Comparison of ENCODE assay signal across 18 cellular contexts in the genomic region with DNA sequence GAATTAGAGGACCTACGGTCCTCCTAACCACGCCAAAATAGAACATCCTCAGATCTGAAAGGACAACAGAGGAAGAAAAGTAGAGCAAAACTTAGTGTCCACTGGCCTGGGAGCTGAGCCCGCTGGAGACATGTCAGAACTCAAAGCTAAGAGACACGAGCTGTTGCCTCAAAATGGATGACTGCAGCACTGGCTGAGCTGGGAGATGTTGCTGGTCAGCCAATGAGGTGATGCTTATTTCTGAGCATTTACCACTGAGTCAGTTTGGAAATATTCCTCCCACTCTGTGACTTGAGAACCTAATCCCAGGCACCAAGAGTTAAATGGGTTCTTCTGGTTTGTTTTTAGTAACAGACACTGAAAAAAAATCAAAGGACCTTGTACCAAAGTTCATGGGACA. TPM values are rescaled to one million over a fixed set of nuclear protein-coding genes. Genes with fewer than 3 reads are reported as not detected.
DNase-seq lines count a peak whose midpoint lies in the region; ATAC-seq and TF ChIP-seq lines count a peak whose summit lies in the region.
"Had no signal": no experiment of that assay in that cellular context is flagged by ENCODE, and none has a peak within 500 bp of the region (broad histone marks: within the 10 kb centered on the region; RNA-seq: fewer than 3 reads in every experiment).

No MANE protein-coding gene starts in this region.

- H3K27me3 Mint-ChIP-seq in nephron progenitor cell (ENCODE audit: low read depth, poor library complexity), result peaks cover 5% of the 10 kb centered on the region
- peaks cover 5 to 11% of the 10 kb centered on the region in 2 donors for H3K27me3 Mint-ChIP-seq in natural killer cell treated with Interleukin-12 subunit alpha and Interleukin-12 subunit beta and Interleukin-15 and Interleukin-18, amount 100 ng/mL, for 72 hours

- H3F3A ChIP-seq in SK-N-SH (replicated peaks; ENCODE audit: insufficient read depth), result no peaks in the 10 kb centered on the region

- H3K4me3 ChIP-seq in SK-N-SH (ENCODE audit: low read depth in 2 of 2, low read length in 1 of 2), result no peak overlapping the region
- no peak overlapping the region for H3K4me3 ChIP-seq in fibroblast of lung (replicated peaks in 1 of 4; ENCODE audit: control extremely low read depth in 1 of 4, insufficient read depth in 1 of 4, low read depth in 3 of 4, low read length in 4 of 4)
- H3K4me3 ChIP-seq: thyroid gland had no signal

- CTCF ChIA-PET in SK-N-SH (lab: Yijun Ruan, JAX), result interaction anchor here (1.2 kb wide), 1 partner anchor 18 kb away, joined by 3 read pairs; no protein-coding TSS in a partner anchor

- no peak overlapping the region for H3K27ac ChIP-seq in SK-N-SH (ENCODE audit: low read depth in 2 of 2, low read length in 1 of 2)
- H3K27ac ChIP-seq in fibroblast of lung (ENCODE audit: insufficient read depth, low read length), result no peak overlapping the region
- H3K27ac ChIP-seq: thyroid gland had no signal

- DNase-seq in Daoy (ENCODE audit: low read depth), result peak; percentile 28
- DNase-seq in SK-N-SH, result no peak
- peak in 1 of 2 donors; percentile 79 for DNase-seq in fibroblast of lung (ENCODE audit: low read depth in 2 of 2)
- no peak for DNase-seq in nephron progenitor cell
- DNase-seq in NCI-H2227 treated with DMSO at 0.1 percent for 48 hours (lab: John Stamatoyannopoulos, UW), result no peak
- no peak for DNase-seq in natural killer cell treated with Interleukin-12 subunit alpha and Interleukin-12 subunit beta and Interleukin-15 and Interleukin-18, amount 100 ng/mL, for 72 hours (ENCODE audit: low spot score)
- DNase-seq in ureter (ENCODE audit: low spot score), result no peak
- DNase-seq: activated CD4-positive, alpha-beta T cell treated with anti-CD3 and anti-CD28 coated beads for 4 hours; activated naive CD4-positive, alpha-beta T cell treated with anti-CD3 and anti-CD28 coated beads for 36 hours; AML-193; glutamatergic neuron; H9; NCI-H1048; Right ventricle myocardium superior; stimulated activated CD4-positive, alpha-beta T cell treated with anti-CD3 and anti-CD28 coated beads, Interleukin-2, amount 100 ng/mL, for 24 hours; T-helper 9 cell; thyroid gland had no signal

- H3K4me3 Mint-ChIP-seq in nephron progenitor cell, result no peak overlapping the region
- no peak overlapping the region for H3K4me3 Mint-ChIP-seq in natural killer cell treated with Interleukin-12 subunit alpha and Interleukin-12 subunit beta and Interleukin-15 and Interleukin-18, amount 100 ng/mL, for 72 hours
- H3K4me3 Mint-ChIP-seq: activated naive CD4-positive, alpha-beta T cell treated with anti-CD3 and anti-CD28 coated beads for 36 hours had no signal

- TF ChIP-seq CTCF in SK-N-SH (IDR thresholded peaks at IDR 0.05) (no peak), fibroblast of lung (conservative IDR thresholded peaks at IDR 0.05 in 1 of 2, IDR thresholded peaks at IDR 0.05 in 1 of 2; ENCODE audit: low read depth in 1 of 2, low read length in 2 of 2) (no peak), nephron progenitor cell (IDR thresholded peaks at IDR 0.05) (no peak)

- H3K36me3 Mint-ChIP-seq in nephron progenitor cell (ENCODE audit: low read depth), result peaks cover 15% of the 10 kb centered on the region
- no peaks in the 10 kb centered on the region for H3K36me3 Mint-ChIP-seq in natural killer cell treated with Interleukin-12 subunit alpha and Interleukin-12 subunit beta and Interleukin-15 and Interleukin-18, amount 100 ng/mL, for 72 hours

- H3K36me3 ChIP-seq in SK-N-SH (replicated peaks in 1 of 2; ENCODE audit: control insufficient read depth in 1 of 2, insufficient read depth in 2 of 2, low read length in 1 of 2) (no peaks in the 10 kb centered on the region), fibroblast of lung (ENCODE audit: control insufficient read depth, insufficient read depth, low read length) (no peaks in the 10 kb centered on the region)
- H3K36me3 ChIP-seq: thyroid gland had no signal

- H3K9me3 ChIP-seq in SK-N-SH (no peaks in the 10 kb centered on the region), fibroblast of lung (ENCODE audit: control insufficient read depth, insufficient read depth, low read depth, low read length) (no peaks in the 10 kb centered on the region)
- H3K9me3 ChIP-seq: thyroid gland had no signal

- peaks cover 35% of the 10 kb centered on the region for H3K4me1 Mint-ChIP-seq in nephron progenitor cell
- H3K4me1 Mint-ChIP-seq in natural killer cell treated with Interleukin-12 subunit alpha and Interleukin-12 subunit beta and Interleukin-15 and Interleukin-18, amount 100 ng/mL, for 72 hours (ENCODE audit: low read depth in 2 of 2), result peaks cover 0 to 2% of the 10 kb centered on the region in 2 donors

- H3K9ac ChIP-seq in SK-N-SH (no peak overlapping the region), fibroblast of lung (ENCODE audit: insufficient read depth, low read length) (no peak overlapping the region)

- POLR2A ChIA-PET in SK-N-SH (lab: Yijun Ruan, JAX), result no interaction called here

- no peak for ATAC-seq in natural killer cell treated with Interleukin-12 subunit alpha and Interleukin-12 subunit beta and Interleukin-15 and Interleukin-18, amount 100 ng/mL, for 72 hours
- no peak for ATAC-seq in HG02885 (IDR thresholded peaks at IDR 0.05; ENCODE audit: poor library complexity, unreplicated experiment)

- no peaks in the 10 kb centered on the region for H3K4me1 ChIP-seq in SK-N-SH (ENCODE audit: control insufficient read depth in 1 of 2, insufficient read depth in 2 of 2, low read depth in 1 of 2, low read length in 1 of 2)
- no peaks in the 10 kb centered on the region for H3K4me1 ChIP-seq in fibroblast of lung (ENCODE audit: control insufficient read depth, extremely low read depth, insufficient read depth, low read length)
- H3K4me1 ChIP-seq: thyroid gland had no signal

- TF ChIP-seq EP300 in SK-N-SH (IDR thresholded peaks at IDR 0.05; ENCODE audit: borderline replicate concordance in 1 of 2, low read depth in 1 of 2, low read length in 1 of 2), result no peak

- no peaks in the 10 kb centered on the region for H3K79me2 ChIP-seq in SK-N-SH (ENCODE audit: insufficient read depth)
- no peaks in the 10 kb centered on the region for H3K79me2 ChIP-seq in fibroblast of lung (ENCODE audit: control insufficient read depth, insufficient read depth, low read length)

- H4K20me1 ChIP-seq in SK-N-SH (ENCODE audit: insufficient read depth) (no peaks in the 10 kb centered on the region), fibroblast of lung (ENCODE audit: control insufficient read depth, extremely low read depth, insufficient read depth, low read length) (no peaks in the 10 kb centered on the region)

- H3K9me3 Mint-ChIP-seq in nephron progenitor cell, result peaks cover 34% of the 10 kb centered on the region
- no peaks in the 10 kb centered on the region for H3K9me3 Mint-ChIP-seq in natural killer cell treated with Interleukin-12 subunit alpha and Interleukin-12 subunit beta and Interleukin-15 and Interleukin-18, amount 100 ng/mL, for 72 hours

- TF ChIP-seq RAD21 in SK-N-SH (IDR thresholded peaks at IDR 0.05; ENCODE audit: low read length), result no peak

- peak overlapping the region; percentile 51 for H3K27ac Mint-ChIP-seq in nephron progenitor cell
- H3K27ac Mint-ChIP-seq in natural killer cell treated with Interleukin-12 subunit alpha and Interleukin-12 subunit beta and Interleukin-15 and Interleukin-18, amount 100 ng/mL, for 72 hours, result no peak overlapping the region
- H3K27ac Mint-ChIP-seq: activated naive CD4-positive, alpha-beta T cell treated with anti-CD3 and anti-CD28 coated beads for 36 hours had no signal

- no peaks in the 10 kb centered on the region for H3K9me2 ChIP-seq in SK-N-SH

- WGBS in SK-N-SH (ENCODE audit: low lambda C conversion rate), result 13% methylated on average over 4 of the region's 4 CpGs

- H2AFZ ChIP-seq in SK-N-SH (ENCODE audit: low read depth) (0 out of 2 replicates have a peak overlapping the region, but pooled peaks have one; percentile 5), fibroblast of lung (ENCODE audit: low read length) (peak overlapping the region; percentile 6)

- H3K27me3 ChIP-seq in SK-N-SH (ENCODE audit: insufficient read depth) (no peaks in the 10 kb centered on the region), fibroblast of lung (ENCODE audit: control insufficient read depth, insufficient read depth, low read length) (no peaks in the 10 kb centered on the region)
- H3K27me3 ChIP-seq: thyroid gland had no signal

- H3K4me2 ChIP-seq in SK-N-SH (0 out of 2 replicates have a peak overlapping the region, but pooled peaks have one; percentile 18), fibroblast of lung (ENCODE audit: extremely low read depth, insufficient read depth, low read length) (no peak overlapping the region)

TF ChIP-seq in SK-N-SH, 30 proteins besides CTCF, POLR2A, EP300 and RAD21:
- no peak for TF ChIP-seq RCOR1 (IDR thresholded peaks at IDR 0.05; ENCODE audit: low read length)
- no peak for TF ChIP-seq JUND (IDR thresholded peaks at IDR 0.05)
- TF ChIP-seq YY1 (IDR thresholded peaks at IDR 0.05; ENCODE audit: low read depth), result peak; percentile 62; the same call in 1 of the 2 replicates

RNA-seq across cellular contexts. Expression of a gene that starts 32.6 kb away (rescaled TPM):
- 0.63 and 0.91 TPM in 2 replicates for total RNA-seq in Daoy (2014; rRNA removed; shearing (Covaris generic))
- 0.62 and 0.70 TPM in 2 replicates for polyA plus RNA-seq in SK-N-SH (2012; rRNA removed)
- 0.40 and 0.54 TPM in 2 replicates for polyA plus RNA-seq in SK-N-SH (2012; cell fraction: cytosol; rRNA removed)
- 1.9 and 2.1 TPM in 2 replicates for polyA plus RNA-seq in SK-N-SH (2012; cell fraction: nucleus; rRNA removed)
- total RNA-seq in fibroblast of lung, result 0.77 and 0.83 TPM in 2 replicates
- 0.75 and 0.77 TPM in 2 replicates for polyA plus RNA-seq in fibroblast of lung
- 0.50 and 0.93 TPM in 2 replicates for polyA plus RNA-seq in fibroblast of lung (2012)
- 0.96 TPM in 1 of 2 replicates, not detected in the other for polyA minus RNA-seq in fibroblast of lung (ENCODE audit: low replicate concordance)
- under 1 TPM in 1 of 2 donors, not detected in 1; 0.90 TPM for total RNA-seq in natural killer cell treated with Interleukin-12 subunit alpha and Interleukin-12 subunit beta and Interleukin-15 and Interleukin-18, amount 100 ng/mL, for 72 hours
- 2.2 TPM for total RNA-seq in ureter
- total RNA-seq: Right ventricle myocardium superior had no signal

RNA-seq across cellular contexts. Expression of a gene that starts 33.3 kb away (rescaled TPM):
- 40.9 and 57.9 TPM in 2 replicates for total RNA-seq in Daoy (2014; rRNA removed; shearing (Covaris generic))
- polyA plus RNA-seq in SK-N-SH (2012; rRNA removed) (27.6 and 41.1 TPM in 2 replicates), fibroblast of lung (36.6 and 52.0 TPM in 2 replicates)
- 39.1 and 39.6 TPM in 2 replicates for polyA plus RNA-seq in SK-N-SH (2012; cell fraction: cytosol; rRNA removed)
- 17.8 and 38.1 TPM in 2 replicates for polyA plus RNA-seq in SK-N-SH (2012; cell fraction: nucleus; rRNA removed)
- total RNA-seq in fibroblast of lung (20.1 and 21.6 TPM in 2 replicates), ureter (36.0 TPM)
- 32.1 and 47.8 TPM in 2 replicates for polyA plus RNA-seq in fibroblast of lung (2012)
- polyA minus RNA-seq in fibroblast of lung (ENCODE audit: low replicate concordance), result 13.0 and 14.5 TPM in 2 replicates
- 10 to 100 TPM; 36.3 to 39.3 TPM for total RNA-seq in natural killer cell treated with Interleukin-12 subunit alpha and Interleukin-12 subunit beta and Interleukin-15 and Interleukin-18, amount 100 ng/mL, for 72 hours
